Comparison of ENCODE assay signal across 1 cellular context in genomic region chr13:41564046-41564445, GRCh38.
TF ChIP-seq lines count a peak whose summit lies in the region.

No MANE protein-coding gene starts in this region.

TF ChIP-seq in K562, 482 proteins besides CTCF, POLR2A, EP300 and RAD21:
- TF ChIP-seq ARID1B (IDR thresholded peaks at IDR 0.05) (0 out of 2 replicates have a peak, but pooled peaks have one; percentile 12), E2F4 (CRISPR knock-in tag; IDR thresholded peaks at IDR 0.05; ENCODE audit: low read depth) (no peak), CBFA2T3 (IDR thresholded peaks at IDR 0.05) (peak; percentile 26; the same call in 1 of the 2 replicates)
